Comparison of ENCODE assay signal across 21 cellular contexts in genomic region chr1:150385537-150386445, GRCh38. TPM values are rescaled to one million over a fixed set of nuclear protein-coding genes. Genes with fewer than 3 reads are reported as not detected.
DNase-seq lines count a peak whose midpoint lies in the region; ATAC-seq, FAIRE-seq and TF ChIP-seq lines count a peak whose summit lies in the region.
"Had no signal": no experiment of that assay in that cellular context is flagged by ENCODE, and none has a peak within 500 bp of the region (broad histone marks: within the 10 kb centered on the region; RNA-seq: fewer than 3 reads in every experiment).

No MANE protein-coding gene starts in this region.

- peak; percentile 59 for ATAC-seq in activated naive CD8-positive, alpha-beta T cell treated with anti-CD3 and anti-CD28 coated beads, Interleukin-2, amount 50 U/mL, for 24 hours

- intact Hi-C loops in sigmoid colon (cut with DNase I), result no loop called here

- no peak for DNase-seq in activated T-cell treated with anti-CD3 and anti-CD28 coated beads, Interleukin-2, amount 50 U/mL, for 24 hours
- no peak for DNase-seq in activated T-cell treated with anti-CD3 and anti-CD28 coated beads for 4 hours
- peak; percentile 31 for DNase-seq in GM13977 (ENCODE audit: low spot score)
- DNase-seq in activated naive CD8-positive, alpha-beta T cell treated with anti-CD3 and anti-CD28 coated beads, Interleukin-2, amount 50 U/mL, for 24 hours, result no peak
- no peak for DNase-seq in progenitor cell of endocrine pancreas (ENCODE audit: low spot score, unreplicated experiment)
- DNase-seq in sigmoid colon, result no peak
- DNase-seq in urothelium cell line (ENCODE audit: low spot score), result no peak
- DNase-seq in SKM-1 (lab: John Stamatoyannopoulos, UW; ENCODE audit: unreplicated experiment), result no peak
- DNase-seq: ACHN; activated CD4-positive, alpha-beta T cell treated with anti-CD3 and anti-CD28 coated beads, Interleukin-2, amount 50 U/mL, for 4 hours; C1 segment of cervical spinal cord; DMS 273 treated with DMSO at 0.1 percent for 48 hours; foreskin fibroblast; HFFc6; left ventricle myocardium inferior; NCI-H1694; NCI-H2171 treated with DMSO at 0.1 percent for 48 hours; NCI-H526 treated with DMSO at 0.1 percent for 48 hours; stimulated activated CD8-positive, alpha-beta memory T cell treated with anti-CD3 and anti-CD28 coated beads, Interleukin-4, amount 100 ng/mL, for 48 hours; testis had no signal

- H3K27ac ChIP-seq in sigmoid colon, result no peak overlapping the region
- H3K27ac ChIP-seq: left ventricle myocardium inferior, neutrophil, testis had no signal

- H3K36me3 ChIP-seq in sigmoid colon, result peaks cover 0 to 7% (median 0%) of the 10 kb centered on the region in 4 donors
- H3K36me3 ChIP-seq: left ventricle myocardium inferior, neutrophil had no signal

- no peaks in the 10 kb centered on the region for H3K9me3 Mint-ChIP-seq in activated T-cell treated with anti-CD3 and anti-CD28 coated beads, Interleukin-2, amount 50 U/mL, for 24 hours
- no peaks in the 10 kb centered on the region for H3K9me3 Mint-ChIP-seq in activated naive CD8-positive, alpha-beta T cell treated with anti-CD3 and anti-CD28 coated beads, Interleukin-2, amount 50 U/mL, for 24 hours
- H3K9me3 Mint-ChIP-seq in progenitor cell of endocrine pancreas (ENCODE audit: low read depth), result no peaks in the 10 kb centered on the region
- H3K9me3 Mint-ChIP-seq: HFFc6 had no signal

- no peaks in the 10 kb centered on the region for H3K27me3 Mint-ChIP-seq in activated T-cell treated with anti-CD3 and anti-CD28 coated beads, Interleukin-2, amount 50 U/mL, for 24 hours
- H3K27me3 Mint-ChIP-seq in activated naive CD8-positive, alpha-beta T cell treated with anti-CD3 and anti-CD28 coated beads, Interleukin-2, amount 50 U/mL, for 24 hours, result no peaks in the 10 kb centered on the region
- no peaks in the 10 kb centered on the region for H3K27me3 Mint-ChIP-seq in progenitor cell of endocrine pancreas

- no peak for FAIRE-seq in urothelium cell line (lab: Jason Lieb, UNC)

- H3K4me3 Mint-ChIP-seq in activated T-cell treated with anti-CD3 and anti-CD28 coated beads, Interleukin-2, amount 50 U/mL, for 24 hours, result no peak overlapping the region
- no peak overlapping the region for H3K4me3 Mint-ChIP-seq in activated naive CD8-positive, alpha-beta T cell treated with anti-CD3 and anti-CD28 coated beads, Interleukin-2, amount 50 U/mL, for 24 hours
- no peak overlapping the region for H3K4me3 Mint-ChIP-seq in progenitor cell of endocrine pancreas (ENCODE audit: low read depth)
- H3K4me3 Mint-ChIP-seq: HFFc6 had no signal

- H3K4me1 ChIP-seq in sigmoid colon, result peaks cover 0 to 33% (median 31%) of the 10 kb centered on the region in 4 donors

- in situ Hi-C loops in GM13977 (cut with MboI; ENCODE audit: low pct_unique_long_range_greater_than_20kb, low sequenced_read_pairs, unreplicated experiment), result no loop called here

- 83 to 85% methylated on average over 10 of the region's 10 CpGs for WGBS in sigmoid colon, 2 donors

- H3K4me3 ChIP-seq in sigmoid colon, result no peak overlapping the region
- H3K4me3 ChIP-seq: left ventricle myocardium inferior, testis had no signal

- no peaks in the 10 kb centered on the region for H3K9me3 ChIP-seq in sigmoid colon
- H3K9me3 ChIP-seq: left ventricle myocardium inferior, neutrophil, testis had no signal

- no peaks in the 10 kb centered on the region for H3K27me3 ChIP-seq in sigmoid colon
- H3K27me3 ChIP-seq: neutrophil, testis had no signal

- TF ChIP-seq EP300 in sigmoid colon (IDR thresholded peaks at IDR 0.05), result no peak

- peak overlapping the region; percentile 35 for H3K27ac Mint-ChIP-seq in activated T-cell treated with anti-CD3 and anti-CD28 coated beads, Interleukin-2, amount 50 U/mL, for 24 hours
- peak overlapping the region; percentile 30 for H3K27ac Mint-ChIP-seq in activated naive CD8-positive, alpha-beta T cell treated with anti-CD3 and anti-CD28 coated beads, Interleukin-2, amount 50 U/mL, for 24 hours
- peak overlapping the region; percentile 60 for H3K27ac Mint-ChIP-seq in progenitor cell of endocrine pancreas
- H3K27ac Mint-ChIP-seq: HFFc6 had no signal

- TF ChIP-seq CTCF in GM13977 (IDR thresholded peaks at IDR 0.05; ENCODE audit: extremely low read depth, insufficient read depth, missing control alignments) (no peak), progenitor cell of endocrine pancreas (IDR thresholded peaks at IDR 0.05; ENCODE audit: unreplicated experiment) (no peak), sigmoid colon (IDR thresholded peaks at IDR 0.05) (no peak)

- no peak for TF ChIP-seq POLR2A in sigmoid colon (IDR thresholded peaks at IDR 0.05)

- H3K4me1 Mint-ChIP-seq in activated T-cell treated with anti-CD3 and anti-CD28 coated beads, Interleukin-2, amount 50 U/mL, for 24 hours (ENCODE audit: low read depth), result peaks cover 58% of the 10 kb centered on the region
- H3K4me1 Mint-ChIP-seq in activated naive CD8-positive, alpha-beta T cell treated with anti-CD3 and anti-CD28 coated beads, Interleukin-2, amount 50 U/mL, for 24 hours, result peaks cover 44% of the 10 kb centered on the region
- H3K4me1 Mint-ChIP-seq in progenitor cell of endocrine pancreas (ENCODE audit: low read depth), result peaks cover 26% of the 10 kb centered on the region

- H3K36me3 Mint-ChIP-seq in activated T-cell treated with anti-CD3 and anti-CD28 coated beads, Interleukin-2, amount 50 U/mL, for 24 hours (ENCODE audit: low read depth), result peaks cover 17% of the 10 kb centered on the region
- H3K36me3 Mint-ChIP-seq in activated naive CD8-positive, alpha-beta T cell treated with anti-CD3 and anti-CD28 coated beads, Interleukin-2, amount 50 U/mL, for 24 hours (ENCODE audit: low read depth), result no peaks in the 10 kb centered on the region
- no peaks in the 10 kb centered on the region for H3K36me3 Mint-ChIP-seq in progenitor cell of endocrine pancreas (ENCODE audit: insufficient read depth)

RNA-seq across cellular contexts. Expression of gene RPRD2, which starts 21.8 kb away (rescaled TPM):
- total RNA-seq in progenitor cell of endocrine pancreas (38.5 and 42.6 TPM in 2 replicates), sigmoid colon (10 to 100 TPM; 16.2 to 26.7 (median 21.2) TPM)
- 10 to 100 TPM in 1 of 3 donors, 1 to 10 TPM in 2; 4.2 to 12.4 (median 5.5) TPM for polyA plus RNA-seq in sigmoid colon
